ENCODE assay signal across 20 cellular contexts in genomic region chr22:44700456-44700855, GRCh38. TPM values are rescaled to one million over a fixed set of nuclear protein-coding genes. Genes with fewer than 3 reads are reported as not detected.
"Had no signal": no experiment of that assay in that cellular context is flagged by ENCODE, and none has a peak within 500 bp of the region (broad histone marks: within the 10 kb centered on the region; RNA-seq: fewer than 3 reads in every experiment).

No MANE protein-coding gene starts in this region.

- H3K27me3 ChIP-seq: foreskin keratinocyte, right lobe of liver, transverse colon had no signal

- DNase-seq: activated T-cell treated with anti-CD3 and anti-CD28 coated beads, Interleukin-2, amount 50 U/mL, for 1 hour; aorta; dermis blood vessel endothelial cell; effector CD8-positive, alpha-beta T cell; erythroblast; foreskin keratinocyte; occipital lobe; posterior cingulate gyrus; right lobe of liver; small intestine; stimulated activated CD4-positive, alpha-beta T cell treated with anti-CD3 and anti-CD28 coated beads, Interleukin-2, amount 100 ng/mL, for 24 hours; stomach; T-helper 1 cell; T-helper 9 cell; transverse colon had no signal

- H3K36me3 Mint-ChIP-seq: activated naive CD4-positive, alpha-beta T cell treated with anti-CD3 and anti-CD28 coated beads, Interleukin-2, amount 50 U/mL, for 72 hours had no signal

- H3K27me3 Mint-ChIP-seq: activated T-helper 17 cell treated with anti-CD3 and anti-CD28 coated beads, Interleukin-2, amount 50 U/mL, for 72 hours had no signal

- H3K9me3 Mint-ChIP-seq: activated naive CD4-positive, alpha-beta T cell treated with anti-CD3 and anti-CD28 coated beads, Interleukin-2, amount 50 U/mL, for 72 hours; activated T-helper 17 cell treated with anti-CD3 and anti-CD28 coated beads, Interleukin-2, amount 50 U/mL, for 72 hours; stimulated activated effector memory CD8-positive, alpha-beta T cell treated with anti-CD3 and anti-CD28 coated beads, Interleukin-12 subunit alpha, Interleukin-12 subunit beta, amount 100 ng/mL, for 72 hours had no signal

- H3K4me3 ChIP-seq: lung, right lobe of liver, stomach, transverse colon had no signal

- H3K36me3 ChIP-seq: right lobe of liver, stomach, transverse colon had no signal

- FAIRE-seq: small intestine had no signal

- H3K4me1 ChIP-seq: foreskin keratinocyte had no signal

- H3K9me3 ChIP-seq: right lobe of liver, stomach, transverse colon had no signal

- H3K4me1 Mint-ChIP-seq: activated T-helper 17 cell treated with anti-CD3 and anti-CD28 coated beads, Interleukin-2, amount 50 U/mL, for 72 hours had no signal

- ATAC-seq: activated naive CD4-positive, alpha-beta T cell treated with anti-CD3 and anti-CD28 coated beads, Interleukin-2, amount 50 U/mL, for 72 hours; activated T-helper 17 cell treated with anti-CD3 and anti-CD28 coated beads, Interleukin-2, amount 50 U/mL, for 72 hours; foreskin keratinocyte; left lobe of liver; right lobe of liver; stimulated activated effector memory CD8-positive, alpha-beta T cell treated with anti-CD3 and anti-CD28 coated beads, Interleukin-12 subunit alpha, Interleukin-12 subunit beta, amount 100 ng/mL, for 72 hours had no signal

- H3K27ac ChIP-seq: foreskin keratinocyte, right lobe of liver had no signal

RNA-seq across cellular contexts. Expression of gene ARHGAP8, which starts 51.9 kb away (rescaled TPM):
- total RNA-seq: dermis blood vessel endothelial cell had no signal
- polyA plus RNA-seq: aorta had no signal
